7 cellular contexts compared by ENCODE assay signal in genomic region chr7:130912910-130913720, GRCh38.
A peak's percentile ranks its signal among the peaks of the same experiment; 100 is the strongest.
DNase-seq lines count a peak whose midpoint lies in the region; ATAC-seq and TF ChIP-seq lines count a peak whose summit lies in the region.

No MANE protein-coding gene starts in this region.

- H3K36me3 ChIP-seq in testis (ENCODE audit: low read depth, missing control alignments) = no peaks in the 10 kb centered on the region

- TF ChIP-seq POLR2A in erythroblast (IDR thresholded peaks at IDR 0.05; ENCODE audit: low read length) (peak; percentile 51), testis (IDR thresholded peaks at IDR 0.05) (no peak)

- no peaks in the 10 kb centered on the region for H3K27me3 ChIP-seq in testis

- 43 to 44% methylated on average over 17 of the region's 17 CpGs for WGBS in testis, 2 donors

- no peak for TF ChIP-seq CTCF in testis (IDR thresholded peaks at IDR 0.05)

- H3K4me3 ChIP-seq in testis = peak overlapping the region in 1 of 2 donors; percentile 2

- DNase-seq in NK-92 treated with Interleukin-12 subunit alpha and Interleukin-12 subunit beta, amount 100 ng/mL, for 24 hours (lab: John Stamatoyannopoulos, UW) = peak; percentile 82
- peak; percentile 78 for DNase-seq in activated CD8-positive, alpha-beta memory T cell treated with anti-CD3 and anti-CD28 coated beads, Interleukin-2, amount 50 U/mL, for 4 hours
- DNase-seq in erythroblast (lab: John Stamatoyannopoulos, UW) = peak; percentile 45 to 56
- DNase-seq in non-pigmented ciliary epithelial cell (ENCODE audit: low read depth) = peak; percentile 94
- DNase-seq in testis = no peak

- H3K9me3 ChIP-seq in testis = no peaks in the 10 kb centered on the region

- intact Hi-C loops in testis (cut with DNase I; ENCODE audit: low total_unique reads) = no loop called here

- H3K4me1 ChIP-seq in testis = peaks cover 46% of the 10 kb centered on the region

- ATAC-seq in GM18520 (IDR thresholded peaks at IDR 0.05; ENCODE audit: unreplicated experiment) (peak; percentile 84), HG02943 (IDR thresholded peaks at IDR 0.05; ENCODE audit: low read depth, unreplicated experiment) (peak; percentile 90)

- peak overlapping the region; percentile 2 to 73 for H3K27ac ChIP-seq in testis
